Comparison of ENCODE assay signal across 10 cellular contexts in the genomic region with DNA sequence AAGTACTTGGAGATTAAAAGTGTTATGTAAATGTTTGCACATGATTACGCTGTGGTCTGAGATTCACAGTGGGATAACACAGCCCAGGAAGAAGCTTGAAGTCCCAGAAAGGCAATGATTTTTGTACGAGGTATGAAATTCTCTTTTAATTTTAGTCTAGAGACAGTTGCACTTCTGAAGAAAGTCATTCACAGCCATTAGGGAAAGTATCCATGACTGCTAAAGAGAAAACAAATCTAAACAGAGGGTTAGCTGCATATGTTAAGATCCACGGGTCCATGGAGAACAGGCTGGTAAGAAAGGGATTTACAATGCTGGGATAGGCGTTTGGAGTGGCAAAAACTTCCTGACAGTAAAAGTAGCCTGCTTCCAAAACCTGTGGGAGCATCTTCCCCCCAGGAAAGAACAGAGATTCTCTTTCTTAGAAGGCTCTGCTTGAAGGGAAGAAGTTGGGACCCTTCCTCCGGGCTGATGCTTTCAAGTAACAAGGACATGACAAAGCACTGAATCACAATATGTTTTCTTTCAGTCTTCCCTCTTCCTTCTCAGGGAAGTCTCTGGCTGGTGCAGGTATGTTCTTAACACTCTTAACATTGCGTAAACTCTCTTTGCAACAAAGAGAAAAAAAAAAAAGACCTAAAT.
A peak's percentile ranks its signal among the peaks of the same experiment; 100 is the strongest.
DNase-seq lines count a peak whose midpoint lies in the region; FAIRE-seq and TF ChIP-seq lines count a peak whose summit lies in the region.
"Had no signal": no experiment of that assay in that cellular context is flagged by ENCODE, and none has a peak within 500 bp of the region (broad histone marks: within the 10 kb centered on the region; RNA-seq: fewer than 3 reads in every experiment).

No MANE protein-coding gene starts in this region.

- H3K36me3 ChIP-seq in bronchial epithelial cell (ENCODE audit: control insufficient read depth, insufficient read depth, low read length) (no peaks in the 10 kb centered on the region), iPS-20b (ENCODE audit: insufficient read depth, low read depth, low read length) (no peaks in the 10 kb centered on the region), sigmoid colon (no peaks in the 10 kb centered on the region)

- intact Hi-C loops in sigmoid colon (cut with DNase I): loop anchor here (5.0 to 10.0 kb wide), 4 partner anchors 75 to 368 kb away; a partner anchor contains a TSS

- H3K9me3 ChIP-seq in iPS-20b (ENCODE audit: insufficient read depth, low read depth, low read length) (no peaks in the 10 kb centered on the region), sigmoid colon (no peaks in the 10 kb centered on the region)

- 43 to 60% methylated on average over 6 of the region's 6 CpGs for WGBS in sigmoid colon, 2 donors

- peak overlapping the region; percentile 17; the same call in 1 of the 2 replicates for H3K9ac ChIP-seq in iPS-20b (ENCODE audit: low read depth, low read length)

- TF ChIP-seq POLR2A in sigmoid colon (IDR thresholded peaks at IDR 0.05): no peak

- no peak for FAIRE-seq in bronchial epithelial cell (lab: Jason Lieb, UNC)
- no peak for FAIRE-seq in GM19239 (lab: Jason Lieb, UNC)
- FAIRE-seq: colon had no signal

- TF ChIP-seq EP300 in sigmoid colon (IDR thresholded peaks at IDR 0.05): no peak

- in situ Hi-C loops in G401 (cut with HindIII; ENCODE audit: low sequenced_read_pairs): no loop called here

- no peak for TF ChIP-seq CTCF in bronchial epithelial cell (IDR thresholded peaks at IDR 0.05; ENCODE audit: insufficient read depth, low read length, severe bottlenecking)
- no peak for TF ChIP-seq CTCF in sigmoid colon (IDR thresholded peaks at IDR 0.05)

- H3K27ac ChIP-seq in iPS-20b (ENCODE audit: low read length): no peak overlapping the region
- H3K27ac ChIP-seq in sigmoid colon: peak overlapping the region; percentile 83 to 90 (median 85)

- H3K27me3 ChIP-seq in bronchial epithelial cell (ENCODE audit: control insufficient read depth, insufficient read depth, low read length) (no peaks in the 10 kb centered on the region), iPS-20b (ENCODE audit: insufficient read depth, low read length) (peaks cover 9% of the 10 kb centered on the region; the same call in 1 of the 2 replicates), sigmoid colon (no peaks in the 10 kb centered on the region)

- H3K4me1 ChIP-seq in iPS-20b (ENCODE audit: insufficient read depth, low read length) (peaks cover 51% of the 10 kb centered on the region), sigmoid colon (peaks cover 0 to 63% (median 45%) of the 10 kb centered on the region in 4 donors)

- H3K4me3 ChIP-seq in bronchial epithelial cell (ENCODE audit: low read depth, low read length): no peak overlapping the region
- peak overlapping the region; percentile 39; the same call in 1 of the 2 replicates for H3K4me3 ChIP-seq in iPS-20b (ENCODE audit: low read length)
- H3K4me3 ChIP-seq in sigmoid colon: peak overlapping the region; percentile 2 to 43 (median 18)

- DNase-seq in G401 (ENCODE audit: low spot score) (peak; percentile 51), bronchial epithelial cell (ENCODE audit: low read depth) (peak; percentile 91), sigmoid colon (no peak), NCI-H345 (lab: John Stamatoyannopoulos, UW) (no peak), NCI-H1092 treated with DMSO at 0.1 percent for 48 hours (lab: John Stamatoyannopoulos, UW) (no peak), NCI-H2196 treated with DMSO at 0.1 percent for 48 hours (lab: John Stamatoyannopoulos, UW; ENCODE audit: unreplicated experiment) (no peak), GM19239 (ENCODE audit: insufficient read length, low spot score) (no peak)
- DNase-seq: OCI-M1 had no signal

Comparison
In these comparisons a context has a peak if more than half of its experiments do, and no peak if none do; other contexts are left out.
1. DNase-seq: peak in G401 (single experiment) and bronchial epithelial cell (single experiment); none in sigmoid colon (single experiment), NCI-H345 (single experiment), NCI-H1092 treated with DMSO at 0.1 percent for 48 hours (single experiment), NCI-H2196 treated with DMSO at 0.1 percent for 48 hours (single experiment) and GM19239 (single experiment).